ENCODE assay signal across 16 cellular contexts in the genomic region with DNA sequence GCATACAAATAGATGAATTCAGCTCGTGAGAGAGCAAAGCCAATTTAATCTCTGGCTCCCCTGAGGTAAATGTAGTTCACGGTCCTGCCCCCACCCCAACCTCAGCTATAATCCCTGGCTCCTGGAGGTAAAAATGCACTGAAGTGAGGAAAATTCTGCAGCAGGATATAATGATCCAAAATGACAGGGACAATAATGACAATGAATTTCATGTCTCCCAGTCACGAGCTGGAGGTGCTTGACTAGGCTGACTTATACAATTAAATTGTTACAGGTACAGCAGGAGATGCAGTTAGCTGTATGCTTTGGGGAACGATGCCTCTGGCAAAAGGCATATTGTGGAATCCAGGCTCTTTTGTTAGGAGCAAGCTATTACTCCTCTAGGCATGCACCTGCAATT.
"Had no signal": no experiment of that assay in that cellular context is flagged by ENCODE, and none has a peak within 500 bp of the region (broad histone marks: within the 10 kb centered on the region; RNA-seq: fewer than 3 reads in every experiment).

No MANE protein-coding gene starts in this region.

- H3K27ac ChIP-seq: colonic mucosa, foreskin keratinocyte, spleen, tibial artery, upper lobe of right lung had no signal

- ATAC-seq: foreskin keratinocyte; left colon; sciatic nerve; stimulated activated memory B cell treated with anti-CD40 and anti-IgM and Interleukin-4, amounts not matched to agents 10 μg/mL and 1 μg/mL and 100 μg/mL, for 72 hours had no signal

- H3K4me3 Mint-ChIP-seq: naive B cell; nephron; stimulated activated memory B cell treated with anti-CD40 and anti-IgM and Interleukin-4, amounts not matched to agents 10 μg/mL and 1 μg/mL and 100 μg/mL, for 72 hours; stimulated activated naive CD8-positive, alpha-beta T cell treated with anti-CD3 and anti-CD28 coated beads, Interleukin-15, Interleukin-2, amounts not matched to agents 100 ng/mL and 50 ng/mL, for 24 hours had no signal

- DNase-seq: colonic mucosa; dermis blood vessel endothelial cell; left colon; mesendoderm; naive B cell; spleen; stimulated activated CD4-positive, alpha-beta T cell treated with anti-CD3 and anti-CD28 coated beads, Interleukin-15, amount 100 ng/mL, for 24 hours; stimulated activated CD4-positive, alpha-beta T cell treated with anti-CD3 and anti-CD28 coated beads, Interleukin-1b, Interleukin-23, amount 100 ng/mL, for 48 hours; stimulated activated CD4-positive, alpha-beta T cell treated with anti-CD3 and anti-CD28 coated beads, Interleukin-4, amount 100 ng/mL, for 24 hours; tibial artery; upper lobe of right lung had no signal

- H3K4me1 ChIP-seq: colonic mucosa, foreskin keratinocyte, spleen, tibial artery, upper lobe of right lung had no signal

- H3K36me3 ChIP-seq: colonic mucosa had no signal

- H3K27ac Mint-ChIP-seq: naive B cell; nephron; stimulated activated memory B cell treated with anti-CD40 and anti-IgM and Interleukin-4, amounts not matched to agents 10 μg/mL and 1 μg/mL and 100 μg/mL, for 72 hours; stimulated activated naive CD8-positive, alpha-beta T cell treated with anti-CD3 and anti-CD28 coated beads, Interleukin-15, Interleukin-2, amounts not matched to agents 100 ng/mL and 50 ng/mL, for 24 hours had no signal

- H3K4me1 Mint-ChIP-seq: naive B cell; nephron; stimulated activated memory B cell treated with anti-CD40 and anti-IgM and Interleukin-4, amounts not matched to agents 10 μg/mL and 1 μg/mL and 100 μg/mL, for 72 hours had no signal

- H3K4me3 ChIP-seq: colonic mucosa, spleen, tibial artery, upper lobe of right lung had no signal

- H3K27me3 Mint-ChIP-seq: naive B cell; stimulated activated memory B cell treated with anti-CD40 and anti-IgM and Interleukin-4, amounts not matched to agents 10 μg/mL and 1 μg/mL and 100 μg/mL, for 72 hours; stimulated activated naive CD8-positive, alpha-beta T cell treated with anti-CD3 and anti-CD28 coated beads, Interleukin-15, Interleukin-2, amounts not matched to agents 100 ng/mL and 50 ng/mL, for 24 hours had no signal

- H3K27me3 ChIP-seq: colonic mucosa, foreskin keratinocyte, spleen, tibial artery, upper lobe of right lung had no signal

- H3K9me3 ChIP-seq: colonic mucosa, upper lobe of right lung had no signal

- H3K9me3 Mint-ChIP-seq: stimulated activated naive CD8-positive, alpha-beta T cell treated with anti-CD3 and anti-CD28 coated beads, Interleukin-15, Interleukin-2, amounts not matched to agents 100 ng/mL and 50 ng/mL, for 24 hours had no signal
